In the genomic region with DNA sequence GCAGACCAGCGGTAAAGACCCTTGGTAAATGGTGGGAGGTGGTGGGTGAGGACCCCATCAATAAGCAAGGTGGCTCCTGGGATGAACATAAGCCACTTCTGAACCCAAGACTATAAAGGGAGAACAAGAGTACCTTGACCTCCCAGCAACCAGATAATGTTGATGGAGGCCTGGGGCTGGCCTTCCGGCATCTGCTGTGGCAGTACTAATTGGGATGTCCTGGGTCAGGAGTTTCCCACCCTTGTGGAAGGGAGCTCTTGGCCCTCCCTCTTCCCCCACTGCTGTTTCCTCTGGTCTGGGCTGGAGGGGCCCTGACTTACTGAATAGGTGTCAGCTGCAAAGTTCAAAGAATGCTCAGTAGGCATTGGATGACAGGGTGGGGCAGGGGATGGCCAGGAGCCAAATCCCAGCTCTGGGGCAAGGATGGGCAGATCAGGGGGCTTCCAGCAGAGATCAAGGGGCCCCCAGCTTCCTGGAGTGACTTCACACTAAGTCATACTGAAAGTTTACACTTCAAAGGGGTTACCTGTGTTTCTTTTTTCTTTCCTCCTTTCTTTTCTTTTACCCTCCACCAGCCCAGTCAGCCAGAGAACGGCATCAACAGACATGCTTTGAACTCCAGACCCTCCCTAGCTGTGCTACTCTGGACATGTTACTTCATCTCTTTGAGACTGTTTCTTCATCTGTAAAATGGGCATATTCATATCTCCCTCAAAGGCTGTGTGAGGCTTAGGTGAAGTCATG, we compare ENCODE assay signal across 14 cellular contexts. TPM values are rescaled to one million over a fixed set of nuclear protein-coding genes. Genes with fewer than 3 reads are reported as not detected.
DNase-seq lines count a peak whose midpoint lies in the region; ATAC-seq and TF ChIP-seq lines count a peak whose summit lies in the region.
"Had no signal": no experiment of that assay in that cellular context is flagged by ENCODE, and none has a peak within 500 bp of the region (broad histone marks: within the 10 kb centered on the region; RNA-seq: fewer than 3 reads in every experiment).

No MANE protein-coding gene starts in this region.

- H4K5ac ChIP-seq in H9 (ENCODE audit: insufficient read length, low read depth, low read length): no peak overlapping the region

- no peaks in the 10 kb centered on the region for H4K20me1 ChIP-seq in H9 (ENCODE audit: control insufficient read depth, insufficient read depth, insufficient read length)
- H4K20me1 ChIP-seq in osteoblast (ENCODE audit: insufficient read depth, low read length): no peaks in the 10 kb centered on the region

- no peak overlapping the region for H4K8ac ChIP-seq in H9 (replicated peaks; ENCODE audit: insufficient read length, low read depth, low read length)

- POLR2A ChIA-PET in WTC11 (lab: Charles Lee) (no interaction called here), A673 (lab: Charles Lee; ENCODE audit: low non-redundant PET) (no interaction called here), RWPE1 (lab: Yijun Ruan, JAX; ENCODE audit: low non-redundant PET) (no interaction called here)

- H3K9me3 Mint-ChIP-seq in H9 (no peaks in the 10 kb centered on the region), WTC11 (no peaks in the 10 kb centered on the region)
- no peaks in the 10 kb centered on the region for H3K9me3 Mint-ChIP-seq in stimulated activated memory B cell treated with anti-CD40 and anti-IgM and Interleukin-4, amounts not matched to agents 10 μg/mL and 1 μg/mL and 100 μg/mL, for 72 hours
- H3K9me3 Mint-ChIP-seq: activated CD4-positive, alpha-beta T cell treated with anti-CD3 and anti-CD28 coated beads, Interleukin-2, amount 10 ng/mL, durations not matched to agents 24 days and 14 days; memory B cell; T-helper 1 cell treated with Interleukin-12 subunit alpha and Interleukin-12 subunit beta and Interleukin-4 antibody, amounts not matched to agents 30 μg/mL and 1 μg/mL, for 36 hours had no signal

- H3K14ac ChIP-seq in H9 (ENCODE audit: insufficient read depth, low read length): no peak overlapping the region

- no peak overlapping the region for H4K91ac ChIP-seq in H9 (ENCODE audit: insufficient read length, low read depth, low read length)

- no peak overlapping the region for H2BK12ac ChIP-seq in H9 (ENCODE audit: insufficient read length, low read depth, low read length)

- no peaks in the 10 kb centered on the region for H3K79me1 ChIP-seq in H9 (ENCODE audit: insufficient read depth, low read depth, low read length, poor library complexity, severe bottlenecking)

- no peaks in the 10 kb centered on the region for H3K79me2 ChIP-seq in H9 (ENCODE audit: insufficient read depth, low read length)
- no peaks in the 10 kb centered on the region for H3K79me2 ChIP-seq in osteoblast (ENCODE audit: insufficient read depth, low read length)

- H3K9me3 ChIP-seq in H9 (ENCODE audit: control insufficient read depth, low read depth, low read length) (no peaks in the 10 kb centered on the region), osteoblast (ENCODE audit: low read depth, low read length) (no peaks in the 10 kb centered on the region), A673 (ENCODE audit: low read depth, low read length, poor library complexity, severe bottlenecking) (no peaks in the 10 kb centered on the region)

- H3K23me2 ChIP-seq in H9 (ENCODE audit: insufficient read length, low read depth, low read length, poor library complexity, severe bottlenecking): peaks cover 13% of the 10 kb centered on the region

- no TSS peak for BruUV-seq in A673 (replicated peaks; lab: Mats Ljungman, UMichigan)

- H3K27ac ChIP-seq in H9 (ENCODE audit: insufficient read length, low read depth, low read length): no peak overlapping the region
- H3K27ac ChIP-seq in osteoblast (ENCODE audit: low read depth, low read length): no peak overlapping the region
- H3K27ac ChIP-seq in A673 (ENCODE audit: low read depth, low read length, poor library complexity, severe bottlenecking): no peak overlapping the region
- H3K27ac ChIP-seq in RWPE1: no peak overlapping the region

- no peaks in the 10 kb centered on the region for H3K36me3 ChIP-seq in osteoblast (ENCODE audit: insufficient read depth, low read length)
- H3K36me3 ChIP-seq in A673 (ENCODE audit: insufficient read depth, low read length, poor library complexity, severe bottlenecking): no peaks in the 10 kb centered on the region

- H2AK5ac ChIP-seq in H9 (ENCODE audit: insufficient read length, low read length): no peak overlapping the region

- H3K27ac Mint-ChIP-seq in H9 (no peak overlapping the region), WTC11 (no peak overlapping the region)
- H3K27ac Mint-ChIP-seq in stimulated activated memory B cell treated with anti-CD40 and anti-IgM and Interleukin-4, amounts not matched to agents 10 μg/mL and 1 μg/mL and 100 μg/mL, for 72 hours: no peak overlapping the region
- H3K27ac Mint-ChIP-seq: activated CD4-positive, alpha-beta T cell treated with anti-CD3 and anti-CD28 coated beads, Interleukin-2, amount 10 ng/mL, durations not matched to agents 24 days and 14 days; memory B cell; T-helper 1 cell treated with Interleukin-12 subunit alpha and Interleukin-12 subunit beta and Interleukin-4 antibody, amounts not matched to agents 30 μg/mL and 1 μg/mL, for 36 hours had no signal

- TF ChIP-seq CTCF in H9 (conservative IDR thresholded peaks at IDR 0.05) (no peak), WTC11 (IDR thresholded peaks at IDR 0.05) (no peak), fibroblast of the aortic adventitia (IDR thresholded peaks at IDR 0.05; ENCODE audit: insufficient read depth, low read length) (no peak), osteoblast (IDR thresholded peaks at IDR 0.05; ENCODE audit: extremely low read depth, low read depth, low read length) (no peak), A673 (conservative IDR thresholded peaks at IDR 0.05; ENCODE audit: low read depth, low read length) (no peak), RWPE1 (conservative IDR thresholded peaks at IDR 0.05; ENCODE audit: low read depth) (no peak)

- H3K27me3 Mint-ChIP-seq in H9 (ENCODE audit: low read depth) (peaks cover 59% of the 10 kb centered on the region), WTC11 (ENCODE audit: low read depth) (peaks cover 37% of the 10 kb centered on the region)
- peaks cover 64% of the 10 kb centered on the region for H3K27me3 Mint-ChIP-seq in stimulated activated memory B cell treated with anti-CD40 and anti-IgM and Interleukin-4, amounts not matched to agents 10 μg/mL and 1 μg/mL and 100 μg/mL, for 72 hours

- H3K4me2 ChIP-seq in H9 (ENCODE audit: insufficient read depth, insufficient read length, low read length): no peak overlapping the region
- no peak overlapping the region for H3K4me2 ChIP-seq in osteoblast (ENCODE audit: insufficient read depth, low read length)

- H3K4me3 ChIP-seq in fibroblast of the aortic adventitia (ENCODE audit: low read depth, low read length) (peak overlapping the region; percentile 74), osteoblast (ENCODE audit: insufficient read depth, low read length) (no peak overlapping the region), A673 (ENCODE audit: low read depth, low read length, poor library complexity, severe bottlenecking) (no peak overlapping the region)

- H2AFZ ChIP-seq in H9 (ENCODE audit: low read length): no peak overlapping the region
- no peak overlapping the region for H2AFZ ChIP-seq in osteoblast (ENCODE audit: low read length)

- H3K4me1 Mint-ChIP-seq in H9 (peaks cover 62 to 65% of the 10 kb centered on the region in 2 experiments), WTC11 (peaks cover 62% of the 10 kb centered on the region)
- H3K4me1 Mint-ChIP-seq in stimulated activated memory B cell treated with anti-CD40 and anti-IgM and Interleukin-4, amounts not matched to agents 10 μg/mL and 1 μg/mL and 100 μg/mL, for 72 hours: no peaks in the 10 kb centered on the region
- H3K4me1 Mint-ChIP-seq: memory B cell had no signal

- no peak overlapping the region for H3K23ac ChIP-seq in H9 (ENCODE audit: insufficient read length, low read depth, low read length)

- H3K9ac ChIP-seq in H9 (ENCODE audit: extremely low read depth, insufficient read length, low read length): no peak overlapping the region

- no peak overlapping the region for H3K56ac ChIP-seq in H9 (ENCODE audit: insufficient read length, low read depth, low read length)

- no peak overlapping the region for H2BK20ac ChIP-seq in H9 (ENCODE audit: low read depth, low read length, poor library complexity, severe bottlenecking)

- CTCF ChIA-PET in WTC11 (lab: Charles Lee): no interaction called here
- CTCF ChIA-PET in A673 (lab: Charles Lee): no interaction called here
- CTCF ChIA-PET in RWPE1 (lab: Yijun Ruan, JAX): no interaction called here

- H2BK5ac ChIP-seq in H9 (ENCODE audit: insufficient read length, low read length): no peak overlapping the region

- H2BK120ac ChIP-seq in H9 (ENCODE audit: low read depth, low read length, poor library complexity, severe bottlenecking): no peak overlapping the region

- intact Hi-C loops in A673 (cut with micrococcal nuclease; ENCODE audit: unreplicated experiment): no loop called here

- no peak overlapping the region for H3K18ac ChIP-seq in H9 (ENCODE audit: insufficient read length, low read depth, low read length)

- ATAC-seq in WTC11 (no peak), HG03378 (IDR thresholded peaks at IDR 0.05; ENCODE audit: unreplicated experiment) (no peak)
- no peak for ATAC-seq in stimulated activated memory B cell treated with anti-CD40 and anti-IgM and Interleukin-4, amounts not matched to agents 10 μg/mL and 1 μg/mL and 100 μg/mL, for 72 hours

- peak overlapping the region; percentile 77 to 84; a peak in 4 of 5 replicates for H3K4me3 Mint-ChIP-seq in H9
- H3K4me3 Mint-ChIP-seq in WTC11: peak overlapping the region; percentile 78
- no peak overlapping the region for H3K4me3 Mint-ChIP-seq in stimulated activated memory B cell treated with anti-CD40 and anti-IgM and Interleukin-4, amounts not matched to agents 10 μg/mL and 1 μg/mL and 100 μg/mL, for 72 hours
- H3K4me3 Mint-ChIP-seq: activated CD4-positive, alpha-beta T cell treated with anti-CD3 and anti-CD28 coated beads, Interleukin-2, amount 10 ng/mL, durations not matched to agents 24 days and 14 days; memory B cell; T-helper 1 cell treated with Interleukin-12 subunit alpha and Interleukin-12 subunit beta and Interleukin-4 antibody, amounts not matched to agents 30 μg/mL and 1 μg/mL, for 36 hours had no signal

- peaks cover 10% of the 10 kb centered on the region; the same call in 1 of the 2 replicates for H3K4me1 ChIP-seq in H9 (ENCODE audit: insufficient read depth, low read length)
- peaks cover 11% of the 10 kb centered on the region for H3K4me1 ChIP-seq in osteoblast (ENCODE audit: insufficient read depth, low read length)
- H3K4me1 ChIP-seq in A673 (ENCODE audit: insufficient read depth, low read length, poor library complexity, severe bottlenecking): peaks cover 61% of the 10 kb centered on the region

- DNase-seq in H9 (no peak), WTC11 (ENCODE audit: low spot score) (no peak), fibroblast of the aortic adventitia (ENCODE audit: low read depth) (no peak), osteoblast (ENCODE audit: insufficient read length, low spot score, missing footprints) (peak; percentile 70), A673 (ENCODE audit: low spot score) (no peak), RWPE1 (ENCODE audit: low spot score) (no peak)
- DNase-seq: activated CD4-positive, alpha-beta T cell treated with anti-CD3 and anti-CD28 coated beads, Interleukin-2, amount 10 ng/mL, durations not matched to agents 24 days and 14 days; DMS153; NCI-H1436 treated with DMSO at 0.1 percent for 48 hours; stimulated activated CD8-positive, alpha-beta memory T cell treated with anti-CD3 and anti-CD28 coated beads, Interleukin-4, amount 100 ng/mL, for 48 hours had no signal

- no peak overlapping the region for H3K4ac ChIP-seq in H9 (ENCODE audit: low read depth, low read length)

- no peak overlapping the region for H3T11ph ChIP-seq in H9 (ENCODE audit: low read length)

- H3K36me3 Mint-ChIP-seq in H9 (ENCODE audit: insufficient read depth in 1 of 3, low read depth in 3 of 3): no peaks in the 10 kb centered on the region; a peak in 1 of 7 replicates
- no peaks in the 10 kb centered on the region for H3K36me3 Mint-ChIP-seq in WTC11
- H3K36me3 Mint-ChIP-seq in stimulated activated memory B cell treated with anti-CD40 and anti-IgM and Interleukin-4, amounts not matched to agents 10 μg/mL and 1 μg/mL and 100 μg/mL, for 72 hours: no peaks in the 10 kb centered on the region
- H3K36me3 Mint-ChIP-seq: memory B cell had no signal

- no CpG with 5 or more reads among the region's 3 CpGs for WGBS in H9 (ENCODE audit: extremely low coverage, insufficient read length, low lambda C conversion rate)

- H2BK15ac ChIP-seq in H9 (ENCODE audit: low read depth, low read length): no peak overlapping the region

- peaks cover 3% of the 10 kb centered on the region; the same call in 1 of the 2 replicates for H3K27me3 ChIP-seq in H9 (ENCODE audit: insufficient read depth, low read length)
- peaks cover 4% of the 10 kb centered on the region for H3K27me3 ChIP-seq in osteoblast (ENCODE audit: insufficient read depth, low read length)
- H3K27me3 ChIP-seq in A673 (replicated peaks; ENCODE audit: insufficient read depth, low read depth, low read length, poor library complexity): no peaks in the 10 kb centered on the region

RNA-seq across cellular contexts. Expression of gene RBP1, which starts 1.6 kb away (rescaled TPM):
- 39.1 and 42.6 TPM in 2 replicates for total RNA-seq in H9 (2021)
- total RNA-seq in WTC11 (2021): 53.3 to 60.3 TPM (median 58.6 TPM) in 3 replicates
- 31.2 and 49.1 TPM in 2 replicates for total RNA-seq in fibroblast of the aortic adventitia (ENCODE audit: low replicate concordance)
- total RNA-seq in osteoblast: 1.4 and 2.4 TPM in 2 replicates
- total RNA-seq in A673 (2021): 45.4 and 49.9 TPM in 2 replicates
- total RNA-seq: activated CD4-positive, alpha-beta T cell treated with anti-CD3 and anti-CD28 coated beads, Interleukin-2, amount 10 ng/mL, durations not matched to agents 24 days and 14 days had no signal
